ENCODE assay signal across 31 cellular contexts in the genomic region with DNA sequence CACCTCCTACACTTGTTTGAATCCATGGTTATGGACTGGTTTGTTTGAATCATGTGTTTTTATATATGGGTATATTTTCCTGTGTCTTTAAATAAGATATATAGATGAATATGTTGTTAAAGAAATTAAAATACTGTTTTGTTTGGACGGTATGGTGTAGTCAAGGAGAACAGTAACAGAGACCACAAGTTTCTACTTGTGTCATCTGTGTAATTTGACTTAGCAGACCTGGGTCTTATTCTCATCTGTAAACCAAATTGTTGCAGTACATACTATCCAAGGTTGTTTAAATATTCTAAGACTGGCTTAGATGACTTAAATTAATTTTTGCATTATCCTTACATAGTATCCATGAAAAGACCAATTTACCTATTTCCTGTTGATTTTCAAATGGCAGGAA.
A peak's percentile ranks its signal among the peaks of the same experiment; 100 is the strongest.
DNase-seq lines count a peak whose midpoint lies in the region; ATAC-seq, FAIRE-seq and TF ChIP-seq lines count a peak whose summit lies in the region.
"Had no signal": no experiment of that assay in that cellular context is flagged by ENCODE, and none has a peak within 500 bp of the region (broad histone marks: within the 10 kb centered on the region; RNA-seq: fewer than 3 reads in every experiment).

No MANE protein-coding gene starts in this region.

- CTCF ChIA-PET in GM12878 (lab: Yijun Ruan, JAX): no interaction called here

- TF ChIP-seq EP300 in GM12878 (IDR thresholded peaks at IDR 0.05; ENCODE audit: borderline replicate concordance in 1 of 2, control insufficient read depth in 1 of 2, low read depth in 2 of 2, low read length in 2 of 2) (no peak), gastroesophageal sphincter (IDR thresholded peaks at IDR 0.05) (no peak)

- no peak overlapping the region for H3K4me3 ChIP-seq in GM12878
- no peak overlapping the region for H3K4me3 ChIP-seq in gastroesophageal sphincter
- H3K4me3 ChIP-seq: A549; BLaER1; BLaER1 treated with 17β-estradiol and CSF1 and Interleukin-3, amounts not matched to agents 10 nM and 100 nM had no signal

- H3K27ac ChIP-seq in GM12878 (ENCODE audit: control insufficient read depth, insufficient read depth) (no peak overlapping the region), gastroesophageal sphincter (no peak overlapping the region)
- H3K27ac ChIP-seq: 22Rv1; A549; BLaER1; BLaER1 treated with 17β-estradiol and CSF1 and Interleukin-3, amounts not matched to agents 10 nM and 100 nM; C4-2B had no signal

- H3K4me1 ChIP-seq in GM12878 (ENCODE audit: control insufficient read depth, insufficient read depth, low read length) (no peaks in the 10 kb centered on the region), gastroesophageal sphincter (no peaks in the 10 kb centered on the region)
- H3K4me1 ChIP-seq: A549; BE2C; BLaER1; BLaER1 treated with 17β-estradiol and CSF1 and Interleukin-3, amounts not matched to agents 10 nM and 100 nM; Caco-2 had no signal

- RAD21 ChIA-PET in GM12878 (lab: Charles Lee; ENCODE audit: unreplicated experiment): no interaction called here

- no peak for TF ChIP-seq RAD21 in GM12878 (IDR thresholded peaks at IDR 0.05; ENCODE audit: insufficient read depth, low read depth, low read length)

- ATAC-seq in HG02610 (IDR thresholded peaks at IDR 0.05; ENCODE audit: unreplicated experiment) (peak; percentile 56), GM12878 (peak; percentile 66), gastroesophageal sphincter (no peak)
- ATAC-seq: A549; CD8-positive, alpha-beta T cell had no signal

- SMC1A ChIA-PET in GM12878 (lab: Charles Lee; ENCODE audit: uncharacterized antibody, unreplicated experiment): no interaction called here

- TF ChIP-seq CTCF in GM12878 (IDR thresholded peaks at IDR 0.05 in 2 of 3, conservative IDR thresholded peaks at IDR 0.05 in 1 of 3; ENCODE audit: control insufficient read depth in 2 of 3, extremely low read depth in 1 of 3, insufficient read depth in 1 of 3, low read depth in 3 of 3, low read length in 3 of 3) (no peak), gastroesophageal sphincter (IDR thresholded peaks at IDR 0.05) (no peak)

- TF ChIP-seq POLR2A in GM12878 (IDR thresholded peaks at IDR 0.05; ENCODE audit: low read depth, low read length): no peak
- no peak for TF ChIP-seq POLR2A in gastroesophageal sphincter (IDR thresholded peaks at IDR 0.05)

- no peak overlapping the region for H3K9ac ChIP-seq in GM12878 (ENCODE audit: control insufficient read depth, insufficient read depth, low read length)
- H3K9ac ChIP-seq: BLaER1; BLaER1 treated with 17β-estradiol and CSF1 and Interleukin-3, amounts not matched to agents 10 nM and 100 nM had no signal

- no peaks in the 10 kb centered on the region for H3K36me3 ChIP-seq in GM12878 (ENCODE audit: control insufficient read depth in 2 of 2, insufficient read depth in 2 of 2, low read length in 1 of 2)
- no peaks in the 10 kb centered on the region for H3K36me3 ChIP-seq in gastroesophageal sphincter
- H3K36me3 ChIP-seq: BE2C; BLaER1; BLaER1 treated with 17β-estradiol and CSF1 and Interleukin-3, amounts not matched to agents 10 nM and 100 nM had no signal

- H2AFZ ChIP-seq in GM12878 (ENCODE audit: control insufficient read depth, low read depth, low read length): no peak overlapping the region

- WGBS in GM12878 (ENCODE audit: insufficient coverage, insufficient replicate concordance, low lambda C conversion rate, missing lambda C conversion rate): 0% methylated on average over 1 of the region's 1 CpG
- WGBS in gastroesophageal sphincter (ENCODE audit: low coverage in 1 of 2), 2 donors: 60 to 78% methylated on average over 1 of the region's 1 CpG

- H3K27me3 ChIP-seq in GM12878 (replicated peaks in 1 of 2; ENCODE audit: control insufficient read depth in 2 of 2, insufficient read depth in 2 of 2, low read length in 1 of 2) (no peaks in the 10 kb centered on the region), gastroesophageal sphincter (no peaks in the 10 kb centered on the region)
- H3K27me3 ChIP-seq: BE2C; BLaER1; BLaER1 treated with 17β-estradiol and CSF1 and Interleukin-3, amounts not matched to agents 10 nM and 100 nM had no signal

- POLR2A ChIA-PET in GM12878 (lab: Charles Lee): no interaction called here

- H3K9me3 ChIP-seq in GM12878 (replicated peaks; ENCODE audit: control insufficient read depth, insufficient read depth, low read length) (no peaks in the 10 kb centered on the region), gastroesophageal sphincter (no peaks in the 10 kb centered on the region)
- H3K9me3 ChIP-seq: A549; BE2C; BLaER1; BLaER1 treated with 17β-estradiol and CSF1 and Interleukin-3, amounts not matched to agents 10 nM and 100 nM had no signal

- no peaks in the 10 kb centered on the region for H4K20me1 ChIP-seq in GM12878 (ENCODE audit: control insufficient read depth, insufficient read depth)
- H4K20me1 ChIP-seq: BLaER1; BLaER1 treated with 17β-estradiol and CSF1 and Interleukin-3, amounts not matched to agents 10 nM and 100 nM had no signal

- BruUV-seq in GM12878 (replicated peaks; lab: Mats Ljungman, UMichigan): no TSS peak

- FAIRE-seq in GM12878 (lab: Jason Lieb, UNC): no peak
- FAIRE-seq: A204.1, A549, D721Med had no signal

- no peak overlapping the region for H3K4me2 ChIP-seq in GM12878 (ENCODE audit: control insufficient read depth, insufficient read depth)
- H3K4me2 ChIP-seq: A549; BLaER1; BLaER1 treated with 17β-estradiol and CSF1 and Interleukin-3, amounts not matched to agents 10 nM and 100 nM had no signal

- H3K79me2 ChIP-seq in GM12878 (ENCODE audit: control insufficient read depth, insufficient read depth, low read length): no peaks in the 10 kb centered on the region

- DNase-seq in GM12878 (ENCODE audit: low read depth, low spot score): no peak
- no peak for DNase-seq in activated naive CD4-positive, alpha-beta T cell treated with anti-CD3 and anti-CD28 coated beads, Interleukin-2, amount 50 U/mL, for 16 hours
- DNase-seq: 8988T; ACHN; AML-193; BE2C; C1 segment of cervical spinal cord; Caco-2; Calu3; CD4-positive, alpha-beta memory T cell; CD4-positive, alpha-beta T cell; CD4-positive, CD25-positive, alpha-beta regulatory T cell; CD8-positive, alpha-beta memory T cell; CD8-positive, alpha-beta T cell; COR-L47; DMS 273 treated with DMSO at 0.1 percent for 48 hours; DMS153; DMS53; DMS79; DMS79 treated with DMSO at 0.1 percent for 48 hours; DND-41; EL had no signal

- intact Hi-C loops in GM12878 (cut with micrococcal nuclease; ENCODE audit: unreplicated experiment): no loop called here

- in situ Hi-C loops in GM12878 (cut with MboI): no loop called here

TF ChIP-seq in GM12878, 131 proteins besides CTCF, POLR2A, EP300 and RAD21 (continues in another document):
- TF ChIP-seq CBFB (IDR thresholded peaks at IDR 0.05; ENCODE audit: low read depth): no peak
- TF ChIP-seq CHD2 (IDR thresholded peaks at IDR 0.05; ENCODE audit: borderline replicate concordance, low read depth, low read length): no peak
- TF ChIP-seq, protein P1, sequence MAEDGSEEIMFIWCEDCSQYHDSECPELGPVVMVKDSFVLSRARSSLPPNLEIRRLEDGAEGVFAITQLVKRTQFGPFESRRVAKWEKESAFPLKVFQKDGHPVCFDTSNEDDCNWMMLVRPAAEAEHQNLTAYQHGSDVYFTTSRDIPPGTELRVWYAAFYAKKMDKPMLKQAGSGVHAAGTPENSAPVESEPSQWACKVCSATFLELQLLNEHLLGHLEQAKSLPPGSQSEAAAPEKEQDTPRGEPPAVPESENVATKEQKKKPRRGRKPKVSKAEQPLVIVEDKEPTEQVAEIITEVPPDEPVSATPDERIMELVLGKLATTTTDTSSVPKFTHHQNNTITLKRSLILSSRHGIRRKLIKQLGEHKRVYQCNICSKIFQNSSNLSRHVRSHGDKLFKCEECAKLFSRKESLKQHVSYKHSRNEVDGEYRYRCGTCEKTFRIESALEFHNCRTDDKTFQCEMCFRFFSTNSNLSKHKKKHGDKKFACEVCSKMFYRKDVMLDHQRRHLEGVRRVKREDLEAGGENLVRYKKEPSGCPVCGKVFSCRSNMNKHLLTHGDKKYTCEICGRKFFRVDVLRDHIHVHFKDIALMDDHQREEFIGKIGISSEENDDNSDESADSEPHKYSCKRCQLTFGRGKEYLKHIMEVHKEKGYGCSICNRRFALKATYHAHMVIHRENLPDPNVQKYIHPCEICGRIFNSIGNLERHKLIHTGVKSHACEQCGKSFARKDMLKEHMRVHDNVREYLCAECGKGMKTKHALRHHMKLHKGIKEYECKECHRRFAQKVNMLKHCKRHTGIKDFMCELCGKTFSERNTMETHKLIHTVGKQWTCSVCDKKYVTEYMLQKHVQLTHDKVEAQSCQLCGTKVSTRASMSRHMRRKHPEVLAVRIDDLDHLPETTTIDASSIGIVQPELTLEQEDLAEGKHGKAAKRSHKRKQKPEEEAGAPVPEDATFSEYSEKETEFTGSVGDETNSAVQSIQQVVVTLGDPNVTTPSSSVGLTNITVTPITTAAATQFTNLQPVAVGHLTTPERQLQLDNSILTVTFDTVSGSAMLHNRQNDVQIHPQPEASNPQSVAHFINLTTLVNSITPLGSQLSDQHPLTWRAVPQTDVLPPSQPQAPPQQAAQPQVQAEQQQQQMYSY (CRISPR knock-in tag; IDR thresholded peaks at IDR 0.05): no peak
- no peak for TF ChIP-seq POLR2AphosphoS5 (IDR thresholded peaks at IDR 0.05; ENCODE audit: low read length)
- no peak for TF ChIP-seq SPI1 (IDR thresholded peaks at IDR 0.05; ENCODE audit: borderline replicate concordance, insufficient read depth, low read depth, low read length)
- TF ChIP-seq, protein P2, sequence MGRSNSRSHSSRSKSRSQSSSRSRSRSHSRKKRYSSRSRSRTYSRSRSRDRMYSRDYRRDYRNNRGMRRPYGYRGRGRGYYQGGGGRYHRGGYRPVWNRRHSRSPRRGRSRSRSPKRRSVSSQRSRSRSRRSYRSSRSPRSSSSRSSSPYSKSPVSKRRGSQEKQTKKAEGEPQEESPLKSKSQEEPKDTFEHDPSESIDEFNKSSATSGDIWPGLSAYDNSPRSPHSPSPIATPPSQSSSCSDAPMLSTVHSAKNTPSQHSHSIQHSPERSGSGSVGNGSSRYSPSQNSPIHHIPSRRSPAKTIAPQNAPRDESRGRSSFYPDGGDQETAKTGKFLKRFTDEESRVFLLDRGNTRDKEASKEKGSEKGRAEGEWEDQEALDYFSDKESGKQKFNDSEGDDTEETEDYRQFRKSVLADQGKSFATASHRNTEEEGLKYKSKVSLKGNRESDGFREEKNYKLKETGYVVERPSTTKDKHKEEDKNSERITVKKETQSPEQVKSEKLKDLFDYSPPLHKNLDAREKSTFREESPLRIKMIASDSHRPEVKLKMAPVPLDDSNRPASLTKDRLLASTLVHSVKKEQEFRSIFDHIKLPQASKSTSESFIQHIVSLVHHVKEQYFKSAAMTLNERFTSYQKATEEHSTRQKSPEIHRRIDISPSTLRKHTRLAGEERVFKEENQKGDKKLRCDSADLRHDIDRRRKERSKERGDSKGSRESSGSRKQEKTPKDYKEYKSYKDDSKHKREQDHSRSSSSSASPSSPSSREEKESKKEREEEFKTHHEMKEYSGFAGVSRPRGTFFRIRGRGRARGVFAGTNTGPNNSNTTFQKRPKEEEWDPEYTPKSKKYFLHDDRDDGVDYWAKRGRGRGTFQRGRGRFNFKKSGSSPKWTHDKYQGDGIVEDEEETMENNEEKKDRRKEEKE (IDR thresholded peaks at IDR 0.05): no peak
- TF ChIP-seq KAT2A (conservative IDR thresholded peaks at IDR 0.05; ENCODE audit: control insufficient read depth, low read depth, low read length): no peak
- no peak for TF ChIP-seq SMAD1 (IDR thresholded peaks at IDR 0.05; ENCODE audit: low read depth, partially characterized antibody)
